Comparison of ENCODE assay signal across 21 cellular contexts in the genomic region with DNA sequence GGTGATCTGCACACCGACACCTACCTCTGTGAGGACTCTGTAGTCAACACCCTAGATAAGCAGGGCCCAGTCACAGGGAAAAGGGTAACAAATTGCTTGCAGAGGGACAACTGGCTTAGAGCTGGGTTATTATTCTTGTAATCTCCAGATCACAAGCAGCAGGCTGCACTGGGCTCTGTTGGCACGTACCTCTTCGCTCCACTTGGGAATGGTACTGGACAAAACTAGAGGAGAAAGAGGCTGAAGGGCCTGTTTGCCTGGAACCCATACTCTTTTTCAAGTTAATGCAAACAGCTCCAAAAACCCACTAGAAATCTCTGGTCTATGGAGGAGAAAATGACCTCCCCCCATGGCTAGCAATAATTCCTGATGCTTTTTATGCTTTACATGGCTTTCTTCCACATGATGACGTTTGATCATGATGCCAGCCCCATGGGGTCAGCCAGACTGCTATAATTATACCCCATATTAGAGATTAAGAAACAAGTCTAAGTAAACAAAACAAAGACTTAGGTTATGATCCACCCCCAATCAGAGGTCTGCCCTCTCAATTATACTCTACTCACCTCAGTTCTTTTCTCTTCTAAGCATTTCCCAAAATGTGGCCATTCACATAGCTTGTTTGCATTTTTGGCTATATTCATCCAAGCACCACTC.
"Had no signal": no experiment of that assay in that cellular context is flagged by ENCODE, and none has a peak within 500 bp of the region (broad histone marks: within the 10 kb centered on the region; RNA-seq: fewer than 3 reads in every experiment).

No MANE protein-coding gene starts in this region.

- H3K4me1 ChIP-seq: SJSA1 had no signal

- H3K9me3 ChIP-seq: SJSA1 had no signal

- H3K36me3 ChIP-seq: SJSA1 had no signal

- H3K4me3 ChIP-seq: K562, SJSA1, SK-N-MC had no signal

- DNase-seq: Kasumi-1, MM.1S, NCI-H1092 treated with DMSO at 0.1 percent for 48 hours, NCI-H146, NCI-H1694 treated with DMSO at 0.1 percent for 48 hours, NCI-H1930, NCI-H2081, NCI-H2107, NCI-H2227 treated with DMSO at 0.1 percent for 48 hours, NCI-H524, NCI-H526 treated with DMSO at 0.1 percent for 48 hours, Right ventricle myocardium superior, RPMI8226, SIG-M5, SW 1271, T-cell had no signal

- H3K27ac ChIP-seq: HL-60, KMS-11, SJSA1, SK-N-MC had no signal
